Comparison of ENCODE assay signal across 1 cellular context in the genomic region with DNA sequence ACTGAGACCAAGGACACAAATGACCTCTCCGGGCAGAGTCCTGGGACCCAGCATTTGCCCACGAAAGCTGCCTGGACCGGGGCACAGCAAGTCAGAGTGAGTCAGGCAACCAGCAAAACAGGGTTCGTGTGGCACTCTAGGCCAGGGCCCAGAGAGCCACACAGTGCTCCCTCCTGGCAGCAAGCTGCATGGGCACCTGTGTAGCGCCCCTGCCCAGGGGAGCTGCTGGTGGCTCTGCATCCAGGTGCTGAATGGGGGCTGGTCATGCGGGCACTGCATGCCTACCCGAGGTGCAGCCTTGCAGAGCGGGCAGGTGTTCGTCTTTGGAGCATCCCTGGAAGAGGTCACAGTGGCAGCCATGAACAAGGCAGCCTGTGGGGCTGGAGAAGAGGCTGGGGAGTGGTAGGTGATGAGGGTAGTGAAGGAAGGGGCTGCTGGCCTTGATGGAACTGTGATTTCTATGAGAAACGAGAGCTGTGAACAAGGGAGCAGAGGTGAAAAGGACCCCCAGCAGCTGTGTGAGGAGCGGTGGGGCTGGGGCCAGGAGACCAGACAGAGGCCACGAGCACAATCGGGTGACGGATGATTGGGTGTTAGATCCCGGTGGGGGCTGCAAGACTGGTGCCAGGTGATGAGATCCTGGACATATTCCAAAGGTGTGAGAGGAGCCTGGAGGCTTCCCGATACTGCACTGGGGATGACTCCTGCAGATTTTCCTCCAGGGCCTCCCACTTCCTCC.
TF ChIP-seq lines count a peak whose summit lies in the region.

No MANE protein-coding gene starts in this region.

TF ChIP-seq in GM12891, 5 proteins besides CTCF, POLR2A, EP300 and RAD21 (continued from another document):
- TF ChIP-seq TAF1 (IDR thresholded peaks at IDR 0.05; ENCODE audit: low read depth, low read length): no peak
